In the genomic region with DNA sequence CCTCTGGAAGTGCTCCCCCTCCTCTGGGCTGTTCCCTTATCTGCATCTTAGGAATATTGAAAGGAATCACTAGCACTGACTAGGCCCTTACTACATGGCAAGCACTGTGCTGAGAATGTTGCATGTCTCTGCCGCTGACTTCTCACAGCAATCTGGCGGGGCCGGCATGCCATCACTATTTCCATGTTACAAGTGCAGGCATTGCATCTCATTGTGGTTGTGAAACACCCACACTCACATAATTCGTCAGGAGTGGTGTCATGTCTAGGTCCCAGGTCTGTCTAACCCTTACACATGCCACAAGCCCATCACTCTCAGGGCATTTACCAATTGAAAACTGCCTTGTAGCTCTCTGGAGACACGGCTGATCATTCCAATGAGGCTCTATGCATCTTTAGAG, we compare ENCODE assay signal across 1 cellular context.
TF ChIP-seq lines count a peak whose summit lies in the region.

No MANE protein-coding gene starts in this region.

TF ChIP-seq in SK-N-SH, 30 proteins besides CTCF, POLR2A, EP300 and RAD21:
- TF ChIP-seq, protein P1, sequence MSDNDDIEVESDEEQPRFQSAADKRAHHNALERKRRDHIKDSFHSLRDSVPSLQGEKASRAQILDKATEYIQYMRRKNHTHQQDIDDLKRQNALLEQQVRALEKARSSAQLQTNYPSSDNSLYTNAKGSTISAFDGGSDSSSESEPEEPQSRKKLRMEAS (IDR thresholded peaks at IDR 0.05; ENCODE audit: low read depth), result no peak
- TF ChIP-seq MEF2A (IDR thresholded peaks at IDR 0.05; ENCODE audit: borderline replicate concordance, low read depth) (no peak), SIN3A (IDR thresholded peaks at IDR 0.05; ENCODE audit: borderline replicate concordance, low read depth, low read length) (no peak), FOXM1 (IDR thresholded peaks at IDR 0.05; ENCODE audit: low read depth) (no peak), EZH2phosphoT487 (IDR thresholded peaks at IDR 0.05; ENCODE audit: borderline replicate concordance, low read depth) (no peak), TCF12 (IDR thresholded peaks at IDR 0.05) (no peak), ELF1 (IDR thresholded peaks at IDR 0.05) (no peak), TEAD4 (IDR thresholded peaks at IDR 0.05; ENCODE audit: borderline replicate concordance, insufficient read depth) (no peak), FOXJ3 (CRISPR knock-in tag; IDR thresholded peaks at IDR 0.05) (no peak), GABPA (IDR thresholded peaks at IDR 0.05; ENCODE audit: low read depth) (no peak), POLR2AphosphoS5 (IDR thresholded peaks at IDR 0.05; ENCODE audit: low read depth, low read length) (no peak), NRF1 (IDR thresholded peaks at IDR 0.05; ENCODE audit: low read depth, low read length) (no peak), GATA2 (CRISPR knock-in tag; IDR thresholded peaks at IDR 0.05) (no peak)
- TF ChIP-seq, protein P2, sequence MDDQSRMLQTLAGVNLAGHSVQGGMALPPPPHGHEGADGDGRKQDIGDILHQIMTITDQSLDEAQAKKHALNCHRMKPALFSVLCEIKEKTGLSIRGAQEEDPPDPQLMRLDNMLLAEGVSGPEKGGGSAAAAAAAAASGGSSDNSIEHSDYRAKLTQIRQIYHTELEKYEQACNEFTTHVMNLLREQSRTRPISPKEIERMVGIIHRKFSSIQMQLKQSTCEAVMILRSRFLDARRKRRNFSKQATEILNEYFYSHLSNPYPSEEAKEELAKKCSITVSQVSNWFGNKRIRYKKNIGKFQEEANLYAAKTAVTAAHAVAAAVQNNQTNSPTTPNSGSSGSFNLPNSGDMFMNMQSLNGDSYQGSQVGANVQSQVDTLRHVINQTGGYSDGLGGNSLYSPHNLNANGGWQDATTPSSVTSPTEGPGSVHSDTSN (IDR thresholded peaks at IDR 0.05), result no peak
